In genomic region chr4:133059117-133059516, GRCh38 we compare ENCODE assay signal across 21 cellular contexts.
DNase-seq lines count a peak whose midpoint lies in the region; ATAC-seq and TF ChIP-seq lines count a peak whose summit lies in the region.
"Had no signal": no experiment of that assay in that cellular context is flagged by ENCODE, and none has a peak within 500 bp of the region (broad histone marks: within the 10 kb centered on the region; RNA-seq: fewer than 3 reads in every experiment).

No MANE protein-coding gene starts in this region.

- ATAC-seq in GM18519 (IDR thresholded peaks at IDR 0.05; ENCODE audit: low FRiP score, unreplicated experiment) = no peak
- ATAC-seq: GM12878, K562 had no signal

- H3K4me3 ChIP-seq in Karpas-422 (ENCODE audit: low read length) (no peak overlapping the region), endodermal cell (ENCODE audit: low read length) (no peak overlapping the region), neural progenitor cell (no peak overlapping the region)
- H3K4me3 ChIP-seq: GM12878, GM23248, K562 had no signal

- H3K36me3 ChIP-seq in Karpas-422 (ENCODE audit: insufficient read depth, low read length) (no peaks in the 10 kb centered on the region), endodermal cell (ENCODE audit: control insufficient read depth, insufficient read depth, low read length) (no peaks in the 10 kb centered on the region), neural progenitor cell (no peaks in the 10 kb centered on the region)
- H3K36me3 ChIP-seq: BE2C had no signal

- H3K4me1 Mint-ChIP-seq in endodermal cell = no peaks in the 10 kb centered on the region
- H3K4me1 Mint-ChIP-seq in neural progenitor cell = peaks cover 9% of the 10 kb centered on the region
- H3K4me1 Mint-ChIP-seq: CD4-positive, CD25-positive, alpha-beta regulatory T cell; CD8-positive, alpha-beta memory T cell had no signal

- no peak for TF ChIP-seq CTCF in endodermal cell (conservative IDR thresholded peaks at IDR 0.05)
- TF ChIP-seq CTCF in neural progenitor cell (IDR thresholded peaks at IDR 0.05) = no peak

- DNase-seq in Karpas-422 (no peak), endodermal cell (no peak), neural progenitor cell (ENCODE audit: low spot score) (no peak), head of caudate nucleus (no peak), amniotic stem cell (lab: John Stamatoyannopoulos, UW) (no peak)
- DNase-seq: ACHN; BE2C; C1 segment of cervical spinal cord; CD4-positive, CD25-positive, alpha-beta regulatory T cell; CD8-positive, alpha-beta memory T cell; COR-L47; DMS 273 treated with DMSO at 0.1 percent for 48 hours; DND-41; EL; GM23248; H7; IMR-90 had no signal

- no peaks in the 10 kb centered on the region for H3K4me1 ChIP-seq in Karpas-422 (ENCODE audit: low read length)
- no peaks in the 10 kb centered on the region for H3K4me1 ChIP-seq in endodermal cell (ENCODE audit: control insufficient read depth, insufficient read depth, low read length)
- H3K4me1 ChIP-seq in neural progenitor cell = no peaks in the 10 kb centered on the region
- H3K4me1 ChIP-seq: BE2C had no signal

- 90 to 100% methylated on average over 1 to 7 of the region's 7 CpGs for WGBS in endodermal cell (ENCODE audit: insufficient coverage in 1 of 2, insufficient read length in 1 of 2), 2 experiments

- H3K27me3 Mint-ChIP-seq in endodermal cell (ENCODE audit: insufficient read depth) = no peaks in the 10 kb centered on the region
- no peaks in the 10 kb centered on the region for H3K27me3 Mint-ChIP-seq in neural progenitor cell (ENCODE audit: insufficient read depth, low read depth)
- H3K27me3 Mint-ChIP-seq: CD4-positive, CD25-positive, alpha-beta regulatory T cell; CD8-positive, alpha-beta memory T cell had no signal

- peak overlapping the region; percentile 67; the same call in 1 of the 2 replicates for H2AFZ ChIP-seq in Karpas-422 (ENCODE audit: low read length)
- H2AFZ ChIP-seq in neural progenitor cell (replicated peaks) = peak overlapping the region; percentile 79
- H2AFZ ChIP-seq: GM23248 had no signal

- H3F3A ChIP-seq in neural progenitor cell (ENCODE audit: low read depth) = no peaks in the 10 kb centered on the region

- no peak overlapping the region for H3K9ac ChIP-seq in Karpas-422 (ENCODE audit: low read length)
- H3K9ac ChIP-seq in endodermal cell (ENCODE audit: extremely low read depth, low read length, poor library complexity, severe bottlenecking) = no peak overlapping the region
- H3K9ac ChIP-seq in neural progenitor cell = no peak overlapping the region
- H3K9ac ChIP-seq: GM23248 had no signal

- intact Hi-C loops in head of caudate nucleus (cut with DNase I) = no loop called here

- H3K9me3 ChIP-seq in Karpas-422 (ENCODE audit: low read length) = peaks cover 2% of the 10 kb centered on the region; the same call in 1 of the 2 replicates
- H3K9me3 ChIP-seq in endodermal cell (ENCODE audit: control insufficient read depth, low read length) = no peaks in the 10 kb centered on the region
- H3K9me3 ChIP-seq in neural progenitor cell (ENCODE audit: low read depth) = no peaks in the 10 kb centered on the region
- H3K9me3 ChIP-seq: BE2C had no signal

- no peak overlapping the region for H3K4me3 Mint-ChIP-seq in endodermal cell
- H3K4me3 Mint-ChIP-seq in neural progenitor cell = no peak overlapping the region
- H3K4me3 Mint-ChIP-seq: CD4-positive, CD25-positive, alpha-beta regulatory T cell; CD8-positive, alpha-beta memory T cell had no signal

- no peaks in the 10 kb centered on the region for H4K20me1 ChIP-seq in Karpas-422 (ENCODE audit: insufficient read depth, low read depth, low read length)
- no peaks in the 10 kb centered on the region for H4K20me1 ChIP-seq in neural progenitor cell (ENCODE audit: low read depth)

- no peaks in the 10 kb centered on the region for H3K27me3 ChIP-seq in Karpas-422 (ENCODE audit: low read length)
- no peaks in the 10 kb centered on the region for H3K27me3 ChIP-seq in endodermal cell (ENCODE audit: control insufficient read depth, insufficient read depth, low read length, poor library complexity, severe bottlenecking)
- H3K27me3 ChIP-seq in neural progenitor cell = no peaks in the 10 kb centered on the region
- H3K27me3 ChIP-seq: BE2C had no signal

- no peaks in the 10 kb centered on the region for H3K9me2 ChIP-seq in Karpas-422 (replicated peaks; ENCODE audit: insufficient read depth, low read length)

- H3K27ac Mint-ChIP-seq in endodermal cell = peak overlapping the region; percentile 44
- no peak overlapping the region for H3K27ac Mint-ChIP-seq in neural progenitor cell
- H3K27ac Mint-ChIP-seq: CD4-positive, CD25-positive, alpha-beta regulatory T cell; CD8-positive, alpha-beta memory T cell had no signal

- H3K79me2 ChIP-seq in Karpas-422 (ENCODE audit: low read length) = no peaks in the 10 kb centered on the region
- H3K79me2 ChIP-seq in neural progenitor cell (ENCODE audit: low read depth) = no peaks in the 10 kb centered on the region

- H3K9me3 Mint-ChIP-seq in endodermal cell = peaks cover 1% of the 10 kb centered on the region
- H3K9me3 Mint-ChIP-seq in neural progenitor cell = no peaks in the 10 kb centered on the region

- no peak overlapping the region for H3K27ac ChIP-seq in Karpas-422 (ENCODE audit: low read length)
- H3K27ac ChIP-seq in endodermal cell (ENCODE audit: low read depth, low read length) = no peak overlapping the region
- H3K27ac ChIP-seq in neural progenitor cell = no peak overlapping the region
- H3K27ac ChIP-seq: GM23248, HL-60 had no signal

- H3K36me3 Mint-ChIP-seq in endodermal cell (ENCODE audit: low read depth) (no peaks in the 10 kb centered on the region), neural progenitor cell (no peaks in the 10 kb centered on the region)
- H3K36me3 Mint-ChIP-seq: CD4-positive, CD25-positive, alpha-beta regulatory T cell; CD8-positive, alpha-beta memory T cell had no signal

- H3K4me2 ChIP-seq in Karpas-422 (ENCODE audit: low read depth, low read length, poor library complexity, severe bottlenecking) (no peak overlapping the region), neural progenitor cell (no peak overlapping the region)
